8 cellular contexts compared by ENCODE assay signal in the genomic region with DNA sequence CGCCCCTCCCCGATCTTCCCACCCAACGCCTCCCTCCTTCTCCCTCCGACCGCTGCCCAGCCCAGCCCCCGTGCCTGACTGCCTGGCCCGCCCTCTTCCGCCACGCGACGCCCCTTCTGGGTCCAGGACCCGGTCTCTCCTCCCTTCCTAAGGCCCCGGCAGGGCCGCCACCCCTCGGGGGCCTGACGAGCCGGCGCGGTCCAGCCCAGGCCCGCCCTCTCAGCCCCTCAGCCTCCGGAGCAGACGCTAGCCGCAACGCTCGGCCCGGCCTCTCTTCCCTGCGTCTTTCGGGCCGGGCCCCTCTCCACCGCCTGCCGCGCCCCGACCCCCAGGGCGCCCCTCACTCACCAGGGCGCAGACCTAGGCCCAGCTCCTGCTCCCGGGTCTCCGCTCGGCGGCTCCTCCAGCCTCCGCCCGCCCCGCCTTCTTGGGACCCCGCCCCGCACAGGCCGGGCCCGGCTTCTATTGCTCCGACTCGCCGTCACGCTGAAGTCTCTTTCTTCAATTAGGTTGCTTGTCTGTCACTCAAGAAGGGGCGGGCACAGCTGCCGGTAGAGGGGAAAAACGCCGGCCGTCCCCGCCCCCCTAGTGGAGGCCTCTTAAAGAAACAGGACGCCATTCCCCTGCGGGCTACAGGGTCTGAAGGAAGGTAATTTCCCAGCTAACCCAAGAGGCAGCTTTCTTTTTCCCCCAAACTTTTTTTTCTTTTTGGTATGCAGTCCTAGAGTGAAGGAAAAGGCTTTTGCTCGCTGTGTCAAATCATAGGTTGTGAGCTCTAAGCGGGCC. TPM values are rescaled to one million over a fixed set of nuclear protein-coding genes. Genes with fewer than 3 reads are reported as not detected.
DNase-seq lines count a peak whose midpoint lies in the region; ATAC-seq and TF ChIP-seq lines count a peak whose summit lies in the region.

A gene with protein sequence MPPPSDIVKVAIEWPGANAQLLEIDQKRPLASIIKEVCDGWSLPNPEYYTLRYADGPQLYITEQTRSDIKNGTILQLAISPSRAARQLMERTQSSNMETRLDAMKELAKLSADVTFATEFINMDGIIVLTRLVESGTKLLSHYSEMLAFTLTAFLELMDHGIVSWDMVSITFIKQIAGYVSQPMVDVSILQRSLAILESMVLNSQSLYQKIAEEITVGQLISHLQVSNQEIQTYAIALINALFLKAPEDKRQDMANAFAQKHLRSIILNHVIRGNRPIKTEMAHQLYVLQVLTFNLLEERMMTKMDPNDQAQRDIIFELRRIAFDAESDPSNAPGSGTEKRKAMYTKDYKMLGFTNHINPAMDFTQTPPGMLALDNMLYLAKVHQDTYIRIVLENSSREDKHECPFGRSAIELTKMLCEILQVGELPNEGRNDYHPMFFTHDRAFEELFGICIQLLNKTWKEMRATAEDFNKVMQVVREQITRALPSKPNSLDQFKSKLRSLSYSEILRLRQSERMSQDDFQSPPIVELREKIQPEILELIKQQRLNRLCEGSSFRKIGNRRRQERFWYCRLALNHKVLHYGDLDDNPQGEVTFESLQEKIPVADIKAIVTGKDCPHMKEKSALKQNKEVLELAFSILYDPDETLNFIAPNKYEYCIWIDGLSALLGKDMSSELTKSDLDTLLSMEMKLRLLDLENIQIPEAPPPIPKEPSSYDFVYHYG (minus strand): TSS at position 416 of the 786 bp plus-strand sequence. CDS start 12,133 bp downstream, outside the sequence.

- TF ChIP-seq CTCF in DND-41 (IDR thresholded peaks at IDR 0.05; ENCODE audit: borderline replicate concordance, extremely low read depth, low read length, poor library complexity, severe bottlenecking), result no peak
- no peak for TF ChIP-seq CTCF in fibroblast of lung (conservative IDR thresholded peaks at IDR 0.05 in 1 of 2, IDR thresholded peaks at IDR 0.05 in 1 of 2; ENCODE audit: low read depth in 1 of 2, low read length in 2 of 2)
- no peak for TF ChIP-seq CTCF in natural killer cell (IDR thresholded peaks at IDR 0.05)

- intact Hi-C loops in natural killer cell (cut with micrococcal nuclease), result loop anchor here (1.0 kb wide), 1 partner anchor 43 kb away; no protein-coding TSS in a partner anchor

- H3K9me3 ChIP-seq in DND-41 (ENCODE audit: insufficient read depth, low read length, severe bottlenecking), result no peaks in the 10 kb centered on the region
- H3K9me3 ChIP-seq in GM23248 (ENCODE audit: low read depth), result no peaks in the 10 kb centered on the region
- no peaks in the 10 kb centered on the region for H3K9me3 ChIP-seq in fibroblast of lung (ENCODE audit: control insufficient read depth, insufficient read depth, low read depth, low read length)

- peak within 1 kb of the TSS; percentile 76 for H3K27ac ChIP-seq in DND-41 (ENCODE audit: low read length)
- H3K27ac ChIP-seq in GM23248, result peak within 1 kb of the TSS; percentile 75
- H3K27ac ChIP-seq in fibroblast of lung (ENCODE audit: insufficient read depth, low read length), result peak within 1 kb of the TSS; percentile 64

- DNase-seq in DND-41 (peak; percentile 98), GM23248 (peak; percentile 99), Kasumi-1 (lab: John Stamatoyannopoulos, UW) (peak; percentile 98), RPMI7951 (ENCODE audit: low read depth) (peak; percentile 98), fibroblast of lung (ENCODE audit: low read depth in 2 of 2) (peak; percentile 96 to 97), natural killer cell (peak; percentile 92)
- peak; percentile 91 to 92 for DNase-seq in activated T-helper 1 cell treated with anti-CD3 and anti-CD28 coated beads, Interleukin-2, amount 50 U/mL, for 16 hours (ENCODE audit: low read depth in 1 of 2, low spot score in 1 of 2)
- peak; percentile 98 for DNase-seq in stimulated activated naive CD4-positive, alpha-beta T cell treated with Interleukin-2 at 50 U/mL for 16 hours (lab: John Stamatoyannopoulos, UW)

- ATAC-seq in DND-41 (ENCODE audit: insufficient read depth, low read depth) (peak; percentile 88), natural killer cell (peak; percentile 84 to 95 (median 87))

- peak within 1 kb of the TSS; percentile 97 to 98 for H3K27ac Mint-ChIP-seq in natural killer cell

- WGBS in GM23248 (ENCODE audit: low coverage in 1 of 2, low lambda C conversion rate in 2 of 2, missing lambda C conversion rate in 2 of 2), 2 experiments, result 0 to 2% methylated on average over 32 to 60 of the region's 60 CpGs

- H3K79me2 ChIP-seq in DND-41 (ENCODE audit: insufficient read depth, low read length) (peaks cover 48% of the 10 kb centered on the region), GM23248 (ENCODE audit: insufficient read depth) (peaks cover 44% of the 10 kb centered on the region), fibroblast of lung (ENCODE audit: control insufficient read depth, insufficient read depth, low read length) (peaks cover 31% of the 10 kb centered on the region)

- in situ Hi-C loops in GM23248 (cut with MboI), result no loop called here

- peaks cover 60 to 74% of the 10 kb centered on the region in 2 donors for H3K4me1 Mint-ChIP-seq in natural killer cell

- peaks cover 46% of the 10 kb centered on the region for H3K4me1 ChIP-seq in DND-41 (ENCODE audit: insufficient read depth, low read length)
- peaks cover 36% of the 10 kb centered on the region for H3K4me1 ChIP-seq in GM23248 (ENCODE audit: insufficient read depth)
- peaks cover 7% of the 10 kb centered on the region for H3K4me1 ChIP-seq in fibroblast of lung (ENCODE audit: control insufficient read depth, extremely low read depth, insufficient read depth, low read length)

- no peaks in the 10 kb centered on the region for H3K9me2 ChIP-seq in GM23248 (ENCODE audit: insufficient read depth)

- H3K4me3 ChIP-seq in DND-41 (ENCODE audit: low read depth in 1 of 2, low read length in 2 of 2) (peak within 1 kb of the TSS; percentile 96 to 97), GM23248 (peak within 1 kb of the TSS; percentile 87), fibroblast of lung (replicated peaks in 1 of 4; ENCODE audit: control extremely low read depth in 1 of 4, insufficient read depth in 1 of 4, low read depth in 3 of 4, low read length in 4 of 4) (peak within 1 kb of the TSS; percentile 80 to 88 (median 83))

- H2AFZ ChIP-seq in DND-41 (ENCODE audit: low read depth, low read length) (peak within 1 kb of the TSS; percentile 94), GM23248 (peak within 1 kb of the TSS; percentile 94), fibroblast of lung (ENCODE audit: low read length) (peak within 1 kb of the TSS; percentile 89)

- H4K20me1 ChIP-seq in DND-41 (ENCODE audit: insufficient read depth, low read length) (peaks cover 44% of the 10 kb centered on the region), GM23248 (ENCODE audit: insufficient read depth) (no peaks in the 10 kb centered on the region), fibroblast of lung (ENCODE audit: control insufficient read depth, extremely low read depth, insufficient read depth, low read length) (no peaks in the 10 kb centered on the region)

- H3K4me3 Mint-ChIP-seq in natural killer cell, result peak within 1 kb of the TSS; percentile 93

- H3K9me3 Mint-ChIP-seq in natural killer cell, result no peaks in the 10 kb centered on the region

- H3F3A ChIP-seq in GM23248 (ENCODE audit: insufficient read depth), result peaks cover 33% of the 10 kb centered on the region

- peak within 1 kb of the TSS; percentile 89 for H3K4me2 ChIP-seq in DND-41 (ENCODE audit: insufficient read depth, low read length)
- H3K4me2 ChIP-seq in GM23248 (ENCODE audit: unreplicated experiment), result peak within 1 kb of the TSS; percentile 94
- H3K4me2 ChIP-seq in fibroblast of lung (ENCODE audit: extremely low read depth, insufficient read depth, low read length), result peak within 1 kb of the TSS; percentile 78

- no peaks in the 10 kb centered on the region for H3K27me3 Mint-ChIP-seq in natural killer cell (ENCODE audit: low read depth in 2 of 2)

- H3K27me3 ChIP-seq in DND-41 (ENCODE audit: insufficient read depth, low read length, poor library complexity), result no peaks in the 10 kb centered on the region
- no peaks in the 10 kb centered on the region for H3K27me3 ChIP-seq in GM23248 (replicated peaks; ENCODE audit: insufficient read depth)
- no peaks in the 10 kb centered on the region for H3K27me3 ChIP-seq in fibroblast of lung (ENCODE audit: control insufficient read depth, insufficient read depth, low read length)

- H3K9ac ChIP-seq in DND-41 (ENCODE audit: low read depth, low read length) (peak within 1 kb of the TSS; percentile 83), GM23248 (peak within 1 kb of the TSS; percentile 82), fibroblast of lung (ENCODE audit: insufficient read depth, low read length) (peak within 1 kb of the TSS; percentile 82)

- H3K36me3 ChIP-seq in DND-41 (ENCODE audit: insufficient read depth, low read length) (peaks cover 8% of the 10 kb centered on the region), GM23248 (ENCODE audit: low read depth) (no peaks in the 10 kb centered on the region), fibroblast of lung (ENCODE audit: control insufficient read depth, insufficient read depth, low read length) (no peaks in the 10 kb centered on the region)

- H3K36me3 Mint-ChIP-seq in natural killer cell, result no peaks in the 10 kb centered on the region

RNA-seq across cellular contexts. Expression of the gene that starts here (rescaled TPM):
- 51.1 and 57.9 TPM in 2 replicates for total RNA-seq in GM23248 (2014; rRNA removed; shearing (Covaris generic))
- polyA plus RNA-seq in GM23248 (2016; fragmentation: Nextera tagmentation; extraction: Ambion mirVana) (38.4 and 41.5 TPM in 2 replicates), fibroblast of lung (33.7 and 36.9 TPM in 2 replicates)
- 34.3 and 41.2 TPM in 2 replicates for total RNA-seq in RPMI7951 (2014; rRNA removed; shearing (Covaris generic))
- total RNA-seq in fibroblast of lung (36.2 and 43.8 TPM in 2 replicates), natural killer cell (100 to 1,000 TPM; 108 to 156 (median 142) TPM)
- 26.3 and 28.4 TPM in 2 replicates for polyA plus RNA-seq in fibroblast of lung (2012)
- 76.3 and 87.8 TPM in 2 replicates for polyA minus RNA-seq in fibroblast of lung (ENCODE audit: low replicate concordance)

Comparison
In these comparisons a context has a peak if more than half of its experiments do, and no peak if none do; other contexts are left out.
1. Peak in every context shown above with its lines: DNase-seq, ATAC-seq, H3K4me3 ChIP-seq and H3K27ac ChIP-seq.